In the genomic region with DNA sequence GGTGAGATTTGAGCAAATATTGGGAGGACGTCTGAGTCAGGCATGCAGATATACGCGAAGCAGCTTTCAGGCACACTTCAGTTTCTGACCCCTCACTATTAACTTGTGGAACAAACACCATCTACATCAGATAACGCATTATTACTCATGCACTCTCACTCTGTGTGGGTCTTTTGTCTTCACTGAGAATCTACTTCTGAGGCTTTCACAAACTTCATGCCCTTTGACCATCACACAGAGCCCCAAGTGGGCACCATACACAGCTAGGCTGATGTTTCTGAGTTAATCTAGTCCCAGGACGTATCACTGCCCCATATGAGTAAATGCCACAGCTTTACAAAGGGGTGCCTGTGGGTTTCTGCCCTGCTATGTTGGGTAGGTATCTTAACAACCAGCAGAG, we compare ENCODE assay signal across 28 cellular contexts. TPM values are rescaled to one million over a fixed set of nuclear protein-coding genes. Genes with fewer than 3 reads are reported as not detected.
A peak's percentile ranks its signal among the peaks of the same experiment; 100 is the strongest.
DNase-seq lines count a peak whose midpoint lies in the region; ATAC-seq and TF ChIP-seq lines count a peak whose summit lies in the region.
"Had no signal": no experiment of that assay in that cellular context is flagged by ENCODE, and none has a peak within 500 bp of the region (broad histone marks: within the 10 kb centered on the region; RNA-seq: fewer than 3 reads in every experiment).

No MANE protein-coding gene starts in this region.

- H3K36me3 Mint-ChIP-seq in activated naive CD8-positive, alpha-beta T cell treated with anti-CD3 and anti-CD28 coated beads, Interleukin-2, amount 50 U/mL, for 24 hours (ENCODE audit: low read depth), result peaks cover 14% of the 10 kb centered on the region
- H3K36me3 Mint-ChIP-seq in activated naive CD8-positive, alpha-beta T cell treated with anti-CD3 and anti-CD28 coated beads for 36 hours, result peaks cover 5% of the 10 kb centered on the region
- H3K36me3 Mint-ChIP-seq in activated T-cell treated with anti-CD3 and anti-CD28 coated beads, Interleukin-2, amount 50 U/mL, for 72 hours (ENCODE audit: insufficient read depth in 2 of 2), result peaks cover 1 to 4% of the 10 kb centered on the region in 2 donors
- H3K36me3 Mint-ChIP-seq in stimulated activated naive CD8-positive, alpha-beta T cell treated with anti-CD3 and anti-CD28 coated beads, Interleukin-15, Interleukin-2, amounts not matched to agents 100 ng/mL and 50 ng/mL, for 24 hours (ENCODE audit: low read depth), result peaks cover 34% of the 10 kb centered on the region

- no peak for DNase-seq in activated naive CD8-positive, alpha-beta T cell treated with anti-CD3 and anti-CD28 coated beads, Interleukin-2, amount 50 U/mL, for 24 hours
- no peak for DNase-seq in activated naive CD8-positive, alpha-beta T cell treated with anti-CD3 and anti-CD28 coated beads for 36 hours
- peak; percentile 7 to 9 for DNase-seq in activated T-cell treated with anti-CD3 and anti-CD28 coated beads, Interleukin-2, amount 50 U/mL, for 72 hours
- peak; percentile 43 for DNase-seq in foreskin melanocyte
- no peak for DNase-seq in RWPE1 (ENCODE audit: low spot score)
- DNase-seq: activated CD4-positive, alpha-beta T cell treated with anti-CD3 and anti-CD28 coated beads for 4 hours; activated gamma-delta T cell; cerebellar nuclear complex; COR-L47; esophagus squamous epithelium; MG63; naive thymus-derived CD4-positive, alpha-beta T cell; NCI-H2029; NCI-H226; nucleus accumbens; psoas muscle; Right ventricle myocardium superior; sigmoid colon; stimulated activated CD4-positive, alpha-beta T cell treated with anti-CD3 and anti-CD28 coated beads, Interleukin-12 subunit alpha, Interleukin-12 subunit beta, amount 100 ng/mL, for 4 hours; stimulated activated CD4-positive, alpha-beta T cell treated with anti-CD3 and anti-CD28 coated beads, Interleukin-4, amount 100 ng/mL, for 24 hours; testis had no signal

- peaks cover 8% of the 10 kb centered on the region for H3K4me1 Mint-ChIP-seq in activated naive CD8-positive, alpha-beta T cell treated with anti-CD3 and anti-CD28 coated beads, Interleukin-2, amount 50 U/mL, for 24 hours
- no peaks in the 10 kb centered on the region for H3K4me1 Mint-ChIP-seq in activated naive CD8-positive, alpha-beta T cell treated with anti-CD3 and anti-CD28 coated beads for 36 hours
- H3K4me1 Mint-ChIP-seq in activated T-cell treated with anti-CD3 and anti-CD28 coated beads, Interleukin-2, amount 50 U/mL, for 72 hours (ENCODE audit: low read depth), result peaks cover 10% of the 10 kb centered on the region
- H3K4me1 Mint-ChIP-seq in stimulated activated naive CD8-positive, alpha-beta T cell treated with anti-CD3 and anti-CD28 coated beads, Interleukin-15, Interleukin-2, amounts not matched to agents 100 ng/mL and 50 ng/mL, for 24 hours (ENCODE audit: low read depth), result peaks cover 8% of the 10 kb centered on the region
- H3K4me1 Mint-ChIP-seq: brain had no signal

- peak overlapping the region; percentile 26 for H3K27ac Mint-ChIP-seq in activated naive CD8-positive, alpha-beta T cell treated with anti-CD3 and anti-CD28 coated beads, Interleukin-2, amount 50 U/mL, for 24 hours
- H3K27ac Mint-ChIP-seq in activated naive CD8-positive, alpha-beta T cell treated with anti-CD3 and anti-CD28 coated beads for 36 hours, result no peak overlapping the region
- H3K27ac Mint-ChIP-seq in activated T-cell treated with anti-CD3 and anti-CD28 coated beads, Interleukin-2, amount 50 U/mL, for 72 hours, result no peak overlapping the region
- H3K27ac Mint-ChIP-seq in stimulated activated naive CD8-positive, alpha-beta T cell treated with anti-CD3 and anti-CD28 coated beads, Interleukin-15, Interleukin-2, amounts not matched to agents 100 ng/mL and 50 ng/mL, for 24 hours, result peak overlapping the region; percentile 42
- H3K27ac Mint-ChIP-seq: brain had no signal

- POLR2A ChIA-PET in RWPE1 (lab: Yijun Ruan, JAX; ENCODE audit: low non-redundant PET), result no interaction called here

- peak; percentile 86 for ATAC-seq in activated naive CD8-positive, alpha-beta T cell treated with anti-CD3 and anti-CD28 coated beads, Interleukin-2, amount 50 U/mL, for 24 hours
- ATAC-seq in activated T-cell treated with anti-CD3 and anti-CD28 coated beads, Interleukin-2, amount 50 U/mL, for 72 hours (replicated peaks in 1 of 2), result peak; percentile 92 to 96
- ATAC-seq in GM18867 (IDR thresholded peaks at IDR 0.05; ENCODE audit: unreplicated experiment) (no peak), HG03135 (IDR thresholded peaks at IDR 0.05; ENCODE audit: unreplicated experiment) (no peak)
- ATAC-seq: naive thymus-derived CD4-positive, alpha-beta T cell; psoas muscle had no signal

- no peaks in the 10 kb centered on the region for H3K27me3 Mint-ChIP-seq in activated naive CD8-positive, alpha-beta T cell treated with anti-CD3 and anti-CD28 coated beads, Interleukin-2, amount 50 U/mL, for 24 hours
- no peaks in the 10 kb centered on the region for H3K27me3 Mint-ChIP-seq in activated naive CD8-positive, alpha-beta T cell treated with anti-CD3 and anti-CD28 coated beads for 36 hours
- H3K27me3 Mint-ChIP-seq in activated T-cell treated with anti-CD3 and anti-CD28 coated beads, Interleukin-2, amount 50 U/mL, for 72 hours (ENCODE audit: low read depth), result no peaks in the 10 kb centered on the region
- H3K27me3 Mint-ChIP-seq in stimulated activated naive CD8-positive, alpha-beta T cell treated with anti-CD3 and anti-CD28 coated beads, Interleukin-15, Interleukin-2, amounts not matched to agents 100 ng/mL and 50 ng/mL, for 24 hours, result no peaks in the 10 kb centered on the region
- H3K27me3 Mint-ChIP-seq: brain; naive thymus-derived CD4-positive, alpha-beta T cell had no signal

- CTCF ChIA-PET in RWPE1 (lab: Yijun Ruan, JAX), result no interaction called here

- H3K9me3 Mint-ChIP-seq in activated naive CD8-positive, alpha-beta T cell treated with anti-CD3 and anti-CD28 coated beads, Interleukin-2, amount 50 U/mL, for 24 hours, result no peaks in the 10 kb centered on the region
- H3K9me3 Mint-ChIP-seq in activated naive CD8-positive, alpha-beta T cell treated with anti-CD3 and anti-CD28 coated beads for 36 hours, result no peaks in the 10 kb centered on the region
- no peaks in the 10 kb centered on the region for H3K9me3 Mint-ChIP-seq in activated T-cell treated with anti-CD3 and anti-CD28 coated beads, Interleukin-2, amount 50 U/mL, for 72 hours
- H3K9me3 Mint-ChIP-seq in stimulated activated naive CD8-positive, alpha-beta T cell treated with anti-CD3 and anti-CD28 coated beads, Interleukin-15, Interleukin-2, amounts not matched to agents 100 ng/mL and 50 ng/mL, for 24 hours, result no peaks in the 10 kb centered on the region
- H3K9me3 Mint-ChIP-seq: brain; naive thymus-derived CD4-positive, alpha-beta T cell had no signal

- H3K27ac ChIP-seq in RWPE1, result no peak overlapping the region
- H3K27ac ChIP-seq: esophagus squamous epithelium, HL-60, KMS-11, psoas muscle, sigmoid colon, testis, VCaP had no signal

- H3K4me3 Mint-ChIP-seq in activated naive CD8-positive, alpha-beta T cell treated with anti-CD3 and anti-CD28 coated beads, Interleukin-2, amount 50 U/mL, for 24 hours, result no peak overlapping the region
- no peak overlapping the region for H3K4me3 Mint-ChIP-seq in activated naive CD8-positive, alpha-beta T cell treated with anti-CD3 and anti-CD28 coated beads for 36 hours
- H3K4me3 Mint-ChIP-seq in activated T-cell treated with anti-CD3 and anti-CD28 coated beads, Interleukin-2, amount 50 U/mL, for 72 hours, result no peak overlapping the region
- H3K4me3 Mint-ChIP-seq in stimulated activated naive CD8-positive, alpha-beta T cell treated with anti-CD3 and anti-CD28 coated beads, Interleukin-15, Interleukin-2, amounts not matched to agents 100 ng/mL and 50 ng/mL, for 24 hours, result no peak overlapping the region
- H3K4me3 Mint-ChIP-seq: brain; naive thymus-derived CD4-positive, alpha-beta T cell had no signal

- TF ChIP-seq CTCF in RWPE1 (conservative IDR thresholded peaks at IDR 0.05; ENCODE audit: low read depth), result no peak

RNA-seq across cellular contexts. Expression of gene IP6K2, which starts 39.6 kb away (rescaled TPM):
- 10 to 100 TPM; 42.6 to 49.9 TPM for total RNA-seq in activated naive CD8-positive, alpha-beta T cell treated with anti-CD3 and anti-CD28 coated beads for 36 hours
- 10 to 100 TPM; 62.4 to 75.4 TPM for total RNA-seq in activated T-cell treated with anti-CD3 and anti-CD28 coated beads, Interleukin-2, amount 50 U/mL, for 72 hours

Comparison
In these comparisons a context has a peak if more than half of its experiments do, and no peak if none do; other contexts are left out.
1. H3K27ac Mint-ChIP-seq: peak in activated naive CD8-positive, alpha-beta T cell treated with anti-CD3 and anti-CD28 coated beads, Interleukin-2, amount 50 U/mL, for 24 hours (single experiment) and stimulated activated naive CD8-positive, alpha-beta T cell treated with anti-CD3 and anti-CD28 coated beads, Interleukin-15, Interleukin-2, amounts not matched to agents 100 ng/mL and 50 ng/mL, for 24 hours (single experiment); none in activated naive CD8-positive, alpha-beta T cell treated with anti-CD3 and anti-CD28 coated beads for 36 hours (single experiment) and activated T-cell treated with anti-CD3 and anti-CD28 coated beads, Interleukin-2, amount 50 U/mL, for 72 hours (single experiment).
2. ATAC-seq: peak in activated naive CD8-positive, alpha-beta T cell treated with anti-CD3 and anti-CD28 coated beads, Interleukin-2, amount 50 U/mL, for 24 hours (single experiment) and activated T-cell treated with anti-CD3 and anti-CD28 coated beads, Interleukin-2, amount 50 U/mL, for 72 hours (2 of 2); none in GM18867 (single experiment) and HG03135 (single experiment).
3. DNase-seq: peak in activated T-cell treated with anti-CD3 and anti-CD28 coated beads, Interleukin-2, amount 50 U/mL, for 72 hours (2 of 2) and foreskin melanocyte (single experiment); none in activated naive CD8-positive, alpha-beta T cell treated with anti-CD3 and anti-CD28 coated beads, Interleukin-2, amount 50 U/mL, for 24 hours (single experiment), activated naive CD8-positive, alpha-beta T cell treated with anti-CD3 and anti-CD28 coated beads for 36 hours (single experiment) and RWPE1 (single experiment).